Comparison of ENCODE assay signal across 10 cellular contexts in the genomic region with DNA sequence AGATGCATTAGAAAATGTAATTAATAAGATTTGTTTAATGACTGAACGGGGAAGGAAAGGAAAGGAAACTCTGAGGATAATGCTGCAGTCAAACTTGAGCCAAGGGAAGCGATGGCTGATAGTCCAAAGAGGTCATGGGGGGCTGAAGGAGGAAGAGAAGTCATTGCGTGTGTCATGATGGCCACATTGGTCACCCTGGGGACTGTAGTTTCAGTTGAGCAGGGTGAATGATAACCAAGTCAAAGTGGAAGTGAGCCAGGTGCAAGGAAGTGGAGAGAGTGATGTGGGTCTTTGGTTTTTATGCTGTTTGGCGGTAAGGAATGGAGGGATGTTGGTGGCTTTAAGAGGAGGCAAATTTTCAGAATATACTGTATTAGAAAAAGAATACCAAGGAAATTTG. TPM values are rescaled to one million over a fixed set of nuclear protein-coding genes. Genes with fewer than 3 reads are reported as not detected.
DNase-seq lines count a peak whose midpoint lies in the region; ATAC-seq, FAIRE-seq and TF ChIP-seq lines count a peak whose summit lies in the region.
"Had no signal": no experiment of that assay in that cellular context is flagged by ENCODE, and none has a peak within 500 bp of the region (broad histone marks: within the 10 kb centered on the region; RNA-seq: fewer than 3 reads in every experiment).

No MANE protein-coding gene starts in this region.

- TF ChIP-seq CTCF in astrocyte (IDR thresholded peaks at IDR 0.05; ENCODE audit: insufficient read depth, low read depth, low read length), result no peak
- no peak for TF ChIP-seq CTCF in HepG2 (CRISPR knock-in tag; IDR thresholded peaks at IDR 0.05)

- TF ChIP-seq RAD21 in HepG2 (CRISPR knock-in tag; IDR thresholded peaks at IDR 0.05), result no peak

- no peak overlapping the region for H3K4me3 Mint-ChIP-seq in astrocyte (ENCODE audit: unreplicated experiment)

- peak overlapping the region; percentile 20 for H3K27ac Mint-ChIP-seq in astrocyte (ENCODE audit: unreplicated experiment)

- POLR2A ChIA-PET in HepG2 (lab: Yijun Ruan, JAX), result no interaction called here

- intact Hi-C loops in HepG2 (cut with micrococcal nuclease; ENCODE audit: unreplicated experiment), result no loop called here

- H4K20me1 ChIP-seq in astrocyte (ENCODE audit: insufficient read depth, low read length), result peaks cover 54% of the 10 kb centered on the region
- H4K20me1 ChIP-seq in HepG2 (ENCODE audit: insufficient read depth, low read length), result no peaks in the 10 kb centered on the region

- FAIRE-seq in GM18507 (lab: Jason Lieb, UNC) (peak; percentile 97), astrocyte (lab: Jason Lieb, UNC) (no peak), HepG2 (lab: Jason Lieb, UNC) (no peak)
- FAIRE-seq: urothelium cell line had no signal

- H3K4me1 ChIP-seq in astrocyte (ENCODE audit: insufficient read depth, low read length), result peaks cover 17% of the 10 kb centered on the region
- H3K4me1 ChIP-seq in HepG2 (ENCODE audit: insufficient read depth, low read length), result peaks cover 13% of the 10 kb centered on the region

- no peak for TF ChIP-seq POLR2A in HepG2 (IDR thresholded peaks at IDR 0.05; ENCODE audit: insufficient read depth in 1 of 2, low read depth in 2 of 2, low read length in 2 of 2)

- H3K79me2 ChIP-seq in astrocyte (ENCODE audit: insufficient read depth, low read length), result peaks cover 86% of the 10 kb centered on the region
- no peaks in the 10 kb centered on the region for H3K79me2 ChIP-seq in HepG2 (ENCODE audit: insufficient read depth, low read length)

- H3K27me3 Mint-ChIP-seq in astrocyte (ENCODE audit: low read depth, unreplicated experiment), result no peaks in the 10 kb centered on the region

- ATAC-seq in GM21423 (IDR thresholded peaks at IDR 0.05; ENCODE audit: unreplicated experiment) (peak; percentile 90), HG03139 (IDR thresholded peaks at IDR 0.05; ENCODE audit: unreplicated experiment) (peak; percentile 73), HepG2 (no peak)
- ATAC-seq: left colon had no signal

- no TSS peak for BruUV-seq in HepG2 (replicated peaks; lab: Mats Ljungman, UMichigan)

- no peaks in the 10 kb centered on the region for H3K9me3 ChIP-seq in astrocyte (ENCODE audit: insufficient read depth, low read depth, low read length)
- no peaks in the 10 kb centered on the region for H3K9me3 ChIP-seq in HepG2 (ENCODE audit: low read length)

- H3K27ac ChIP-seq in astrocyte (ENCODE audit: low read depth, low read length) (no peak overlapping the region), HepG2 (ENCODE audit: extremely low read length, insufficient read depth, low read length) (no peak overlapping the region)

- H3K4me3 ChIP-seq in astrocyte (ENCODE audit: insufficient read depth, low read depth, low read length), result no peak overlapping the region
- H3K4me3 ChIP-seq in HepG2 (replicated peaks in 1 of 3; ENCODE audit: insufficient read depth in 1 of 3, low read depth in 2 of 3, low read length in 3 of 3), result no peak overlapping the region

- CTCF ChIA-PET in HepG2 (lab: Yijun Ruan, JAX; ENCODE audit: low intra/inter-chr PET ratio, low total read pairs), result no interaction called here

- no peaks in the 10 kb centered on the region for H3K9me3 Mint-ChIP-seq in astrocyte (ENCODE audit: unreplicated experiment)

- H3K36me3 ChIP-seq in astrocyte (ENCODE audit: insufficient read depth, low read length) (no peaks in the 10 kb centered on the region), HepG2 (replicated peaks in 1 of 2; ENCODE audit: control insufficient read depth in 1 of 2, insufficient read depth in 2 of 2, low read length in 2 of 2) (no peaks in the 10 kb centered on the region)

- H3K9ac ChIP-seq in astrocyte (ENCODE audit: low read length) (no peak overlapping the region), HepG2 (ENCODE audit: insufficient read depth, low read depth, low read length) (no peak overlapping the region)

- TF ChIP-seq EP300 in HepG2 (IDR thresholded peaks at IDR 0.05; ENCODE audit: low read depth in 2 of 2, low read length in 2 of 2) (no peak), HepG2 (CRISPR knock-in tag; IDR thresholded peaks at IDR 0.05; ENCODE audit: borderline replicate concordance) (no peak)

- H3K4me1 Mint-ChIP-seq in astrocyte (ENCODE audit: low read depth, unreplicated experiment), result peaks cover 29% of the 10 kb centered on the region

- in situ Hi-C loops in HepG2 (cut with HindIII; ENCODE audit: extremely low pct_ligation_motif_present, low pct_unique_long_range_greater_than_20kb), result no loop called here

- peak; percentile 64 for DNase-seq in GM18507 (ENCODE audit: extremely low spot score, insufficient read length, low read depth)
- no peak for DNase-seq in astrocyte (ENCODE audit: low read depth)
- no peak for DNase-seq in DMS79 (lab: John Stamatoyannopoulos, UW)
- no peak for DNase-seq in HepG2 (ENCODE audit: low spot score)
- no peak for DNase-seq in NCI-H1092 treated with DMSO at 0.1 percent for 48 hours (lab: John Stamatoyannopoulos, UW)
- no peak for DNase-seq in COR-L47 (lab: John Stamatoyannopoulos, UW)
- DNase-seq: left colon had no signal

- H3K27me3 ChIP-seq in astrocyte (ENCODE audit: insufficient read depth, low read length), result no peaks in the 10 kb centered on the region
- no peaks in the 10 kb centered on the region for H3K27me3 ChIP-seq in HepG2 (ENCODE audit: control insufficient read depth in 1 of 2, insufficient read depth in 2 of 2, low read length in 2 of 2)

- 93% methylated on average over 4 of the region's 4 CpGs for whole genome bisulfite sequencing in HepG2 (ENCODE audit: low lambda C conversion rate)

- H3K36me3 Mint-ChIP-seq in astrocyte (ENCODE audit: low read depth, unreplicated experiment), result peaks cover 2% of the 10 kb centered on the region

- H2AFZ ChIP-seq in astrocyte (ENCODE audit: low read depth, low read length) (no peak overlapping the region), HepG2 (ENCODE audit: low read length) (no peak overlapping the region)

- H3K4me2 ChIP-seq in astrocyte (ENCODE audit: low read length) (no peak overlapping the region), HepG2 (ENCODE audit: low read depth, low read length) (no peak overlapping the region)

TF ChIP-seq in HepG2, 621 proteins besides CTCF, POLR2A, EP300 and RAD21 (continues in another document):
- TF ChIP-seq SRY (CRISPR knock-in tag; IDR thresholded peaks at IDR 0.05), result no peak
- no peak for TF ChIP-seq SIN3A (IDR thresholded peaks at IDR 0.05; ENCODE audit: borderline replicate concordance, low read depth, low read length)
- no peak for TF ChIP-seq KLF9 (CRISPR knock-in tag; IDR thresholded peaks at IDR 0.05; ENCODE audit: low read depth)
- TF ChIP-seq ZNF124 (CRISPR knock-in tag; IDR thresholded peaks at IDR 0.05), result no peak
- TF ChIP-seq ZNF30 (CRISPR knock-in tag; IDR thresholded peaks at IDR 0.05), result no peak
- TF ChIP-seq SRSF9 (IDR thresholded peaks at IDR 0.05; ENCODE audit: borderline replicate concordance, insufficient read depth, low read depth, low read length, poor library complexity, severe bottlenecking), result no peak
- TF ChIP-seq PAWR (CRISPR knock-in tag; IDR thresholded peaks at IDR 0.05; ENCODE audit: borderline replicate concordance), result no peak
- TF ChIP-seq, protein P1, sequence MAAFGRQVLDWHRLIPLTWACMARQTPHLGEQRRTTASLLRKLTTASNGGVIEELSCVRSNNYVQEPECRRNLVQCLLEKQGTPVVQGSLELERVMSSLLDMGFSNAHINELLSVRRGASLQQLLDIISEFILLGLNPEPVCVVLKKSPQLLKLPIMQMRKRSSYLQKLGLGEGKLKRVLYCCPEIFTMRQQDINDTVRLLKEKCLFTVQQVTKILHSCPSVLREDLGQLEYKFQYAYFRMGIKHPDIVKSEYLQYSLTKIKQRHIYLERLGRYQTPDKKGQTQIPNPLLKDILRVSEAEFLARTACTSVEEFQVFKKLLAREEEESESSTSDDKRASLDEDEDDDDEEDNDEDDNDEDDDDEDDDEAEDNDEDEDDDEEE (CRISPR knock-in tag; IDR thresholded peaks at IDR 0.05), result no peak
- TF ChIP-seq SP1 (IDR thresholded peaks at IDR 0.05), result no peak
- no peak for TF ChIP-seq SP1 (CRISPR knock-in tag; IDR thresholded peaks at IDR 0.05)
- TF ChIP-seq NFRKB (IDR thresholded peaks at IDR 0.05), result no peak

RNA-seq across cellular contexts. Expression of a gene that starts 21.6 kb away (rescaled TPM):
- 130 and 163 TPM in 2 replicates for total RNA-seq in astrocyte
- 10.1 and 16.1 TPM in 2 replicates for total RNA-seq in HepG2 (2016; rRNA removed; fragmentation: Illumina TruSeq; extraction: Trizol)
- 71.1 and 82.2 TPM in 2 replicates for total RNA-seq in HepG2 (2016; cell fraction: cytosol; rRNA removed; fragmentation: Illumina TruSeq; extraction: Trizol; ENCODE audit: low read depth)
- 8.9 and 15.8 TPM in 2 replicates for total RNA-seq in HepG2 (2016; cell fraction: insoluble cytoplasmic fraction; rRNA removed; fragmentation: Illumina TruSeq; extraction: Trizol)
- 64.7 and 80.3 TPM in 2 replicates for total RNA-seq in HepG2 (2016; cell fraction: membrane; rRNA removed; fragmentation: Illumina TruSeq; extraction: Trizol)
- 6.3 and 7.4 TPM in 2 replicates for total RNA-seq in HepG2 (2016; cell fraction: nucleus; rRNA removed; fragmentation: Illumina TruSeq; extraction: Trizol)
- polyA plus RNA-seq in HepG2 (2011; rRNA removed), result 13.2 and 19.8 TPM in 2 replicates
- 8.5 and 10.3 TPM in 2 replicates for polyA plus RNA-seq in HepG2 (2011; cell fraction: cytosol; rRNA removed)
- 2.6 and 4.3 TPM in 2 replicates for polyA plus RNA-seq in HepG2 (2011; cell fraction: nucleus; rRNA removed)
- 8.8 and 19.4 TPM in 2 replicates for polyA plus RNA-seq in HepG2 (2012)
- 130 and 134 TPM in 2 replicates for polyA plus RNA-seq in HepG2 (2016; cell fraction: cytosol; fragmentation: Illumina TruSeq; extraction: Trizol; ENCODE audit: low read depth)
- 14.7 and 17.0 TPM in 2 replicates for polyA plus RNA-seq in HepG2 (2016; cell fraction: insoluble cytoplasmic fraction; fragmentation: Illumina TruSeq; extraction: Trizol; ENCODE audit: low read depth)
- 83.7 and 94.5 TPM in 2 replicates for polyA plus RNA-seq in HepG2 (2016; cell fraction: membrane; fragmentation: Illumina TruSeq; extraction: Trizol; ENCODE audit: low read depth)
- polyA plus RNA-seq in HepG2 (2016; cell fraction: nucleus; fragmentation: Illumina TruSeq; extraction: Trizol; ENCODE audit: insufficient read depth, low read depth), result 9.2 and 11.9 TPM in 2 replicates
- 1.1 and 5.6 TPM in 2 replicates for polyA minus RNA-seq in HepG2 (2011; rRNA and poly(A)+ RNA removed; ENCODE audit: low replicate concordance)
- 3.3 and 8.6 TPM in 2 replicates for polyA minus RNA-seq in HepG2 (2011; cell fraction: cytosol; rRNA and poly(A)+ RNA removed)
- 5.2 and 6.8 TPM in 2 replicates for polyA minus RNA-seq in HepG2 (2011; cell fraction: nucleus; rRNA and poly(A)+ RNA removed)
